Comparison of ENCODE assay signal across 1 cellular context in genomic region chr12:51921017-51921725, GRCh38.
TF ChIP-seq lines count a peak whose summit lies in the region.

No MANE protein-coding gene starts in this region.

TF ChIP-seq in IMR-90, 13 proteins besides CTCF, POLR2A, EP300 and RAD21:
- no peak for TF ChIP-seq BHLHE40 (IDR thresholded peaks at IDR 0.05; ENCODE audit: low read depth, low read length)
- no peak for TF ChIP-seq MAFK (IDR thresholded peaks at IDR 0.05; ENCODE audit: low read depth, low read length)
- no peak for TF ChIP-seq CEBPB (IDR thresholded peaks at IDR 0.05; ENCODE audit: low read depth, low read length)
- TF ChIP-seq FOS (IDR thresholded peaks at IDR 0.05; ENCODE audit: low read depth, low read length), result no peak
- TF ChIP-seq MXI1 (IDR thresholded peaks at IDR 0.05; ENCODE audit: borderline replicate concordance, low read depth, low read length), result no peak
- TF ChIP-seq USF2 (IDR thresholded peaks at IDR 0.05; ENCODE audit: low read depth, low read length), result no peak
